ENCODE assay signal across 1 cellular context in genomic region chr9:92600075-92600741, GRCh38.
TF ChIP-seq lines count a peak whose summit lies in the region.

No MANE protein-coding gene starts in this region.

TF ChIP-seq in GM23338, 12 proteins besides CTCF, POLR2A, EP300 and RAD21 (continued from another document):
- no peak for TF ChIP-seq REST (IDR thresholded peaks at IDR 0.05; ENCODE audit: unreplicated experiment)
- no peak for TF ChIP-seq JUNB (IDR thresholded peaks at IDR 0.05; ENCODE audit: unreplicated experiment)
- no peak for TF ChIP-seq EZH2 (IDR thresholded peaks at IDR 0.05; ENCODE audit: low read depth, unreplicated experiment)
- no peak for TF ChIP-seq ZNF331 (CRISPR knock-in tag; IDR thresholded peaks at IDR 0.05; ENCODE audit: low read depth)
- no peak for TF ChIP-seq POLR2AphosphoS5 (IDR thresholded peaks at IDR 0.05; ENCODE audit: low read depth)
- no peak for TF ChIP-seq ZNF462 (CRISPR knock-in tag; IDR thresholded peaks at IDR 0.05)
- TF ChIP-seq STAT1 (IDR thresholded peaks at IDR 0.05; ENCODE audit: unreplicated experiment), result no peak
- no peak for TF ChIP-seq CREB1 (CRISPR knock-in tag; IDR thresholded peaks at IDR 0.05; ENCODE audit: low read depth)
- no peak for TF ChIP-seq NANOG (IDR thresholded peaks at IDR 0.05; ENCODE audit: borderline replicate concordance)
- no peak for TF ChIP-seq EZH2phosphoT487 (IDR thresholded peaks at IDR 0.05; ENCODE audit: unreplicated experiment)
- TF ChIP-seq ETS1 (IDR thresholded peaks at IDR 0.05), result no peak
